In genomic region chr3:55162031-55162784, GRCh38 we compare ENCODE assay signal across 18 cellular contexts.
DNase-seq lines count a peak whose midpoint lies in the region; ATAC-seq and TF ChIP-seq lines count a peak whose summit lies in the region.
"Had no signal": no experiment of that assay in that cellular context is flagged by ENCODE, and none has a peak within 500 bp of the region (broad histone marks: within the 10 kb centered on the region; RNA-seq: fewer than 3 reads in every experiment).

No MANE protein-coding gene starts in this region.

- H3K4me3 Mint-ChIP-seq in GM23338 = no peak overlapping the region
- H3K4me3 Mint-ChIP-seq: activated CD4-positive, alpha-beta T cell treated with anti-CD3 and anti-CD28 coated beads, Interleukin-2, amount 10 ng/mL, durations not matched to agents 24 days and 14 days; activated naive CD8-positive, alpha-beta T cell treated with anti-CD3 and anti-CD28 coated beads, Interleukin-2, amount 50 U/mL, for 24 hours; activated T-cell treated with anti-CD3 and anti-CD28 coated beads, Interleukin-2, amount 50 U/mL, for 4 hours; natural killer cell treated with Interleukin-12 subunit alpha and Interleukin-12 subunit beta and Interleukin-15 and Interleukin-18, amount 100 ng/mL, for 72 hours had no signal

- peak overlapping the region; percentile 67; the same call in 1 of the 2 replicates for H3K9ac ChIP-seq in PC-3 (ENCODE audit: low read length)

- no peak overlapping the region for H2AFZ ChIP-seq in PC-3 (ENCODE audit: low read length)
- H2AFZ ChIP-seq in GM23338 = no peak overlapping the region

- ATAC-seq in PC-3 (no peak), GM23338 (no peak), HG03045 (IDR thresholded peaks at IDR 0.05; ENCODE audit: unreplicated experiment) (no peak)
- ATAC-seq: activated naive CD8-positive, alpha-beta T cell treated with anti-CD3 and anti-CD28 coated beads, Interleukin-2, amount 50 U/mL, for 24 hours; activated T-cell treated with anti-CD3 and anti-CD28 coated beads, Interleukin-2, amount 50 U/mL, for 4 hours; natural killer cell treated with Interleukin-12 subunit alpha and Interleukin-12 subunit beta and Interleukin-15 and Interleukin-18, amount 100 ng/mL, for 72 hours; Panc1 had no signal

- H3K4me1 ChIP-seq in PC-3 (ENCODE audit: insufficient read depth, low read length) (peaks cover 24% of the 10 kb centered on the region), esophagus muscularis mucosa (peaks cover 0 to 7% (median 4%) of the 10 kb centered on the region in 4 donors), GM23338 (ENCODE audit: insufficient read depth) (no peaks in the 10 kb centered on the region)

- H3K36me3 Mint-ChIP-seq in GM23338 (ENCODE audit: low read depth) = no peaks in the 10 kb centered on the region
- H3K36me3 Mint-ChIP-seq: natural killer cell treated with Interleukin-12 subunit alpha and Interleukin-12 subunit beta and Interleukin-15 and Interleukin-18, amount 100 ng/mL, for 72 hours had no signal

- H3K36me3 ChIP-seq in PC-3 (ENCODE audit: low read depth, low read length) = no peaks in the 10 kb centered on the region
- H3K36me3 ChIP-seq in esophagus muscularis mucosa = no peaks in the 10 kb centered on the region
- no peaks in the 10 kb centered on the region for H3K36me3 ChIP-seq in GM23338 (ENCODE audit: insufficient read depth)
- H3K36me3 ChIP-seq: sigmoid colon had no signal

- H3K4me1 Mint-ChIP-seq in GM23338 = peaks cover 3% of the 10 kb centered on the region; the same call in 2 of the 3 replicates
- H3K4me1 Mint-ChIP-seq: activated CD4-positive, alpha-beta T cell treated with anti-CD3 and anti-CD28 coated beads, Interleukin-2, amount 10 ng/mL, durations not matched to agents 24 days and 14 days; activated naive CD8-positive, alpha-beta T cell treated with anti-CD3 and anti-CD28 coated beads, Interleukin-2, amount 50 U/mL, for 24 hours had no signal

- H3K79me2 ChIP-seq in PC-3 (ENCODE audit: low read length) = no peaks in the 10 kb centered on the region
- no peaks in the 10 kb centered on the region for H3K79me2 ChIP-seq in GM23338 (replicated peaks; ENCODE audit: insufficient read depth)

- TF ChIP-seq CTCF in PC-3 (conservative IDR thresholded peaks at IDR 0.05; ENCODE audit: low read depth, low read length) = no peak
- TF ChIP-seq CTCF in esophagus muscularis mucosa (IDR thresholded peaks at IDR 0.05) = no peak
- no peak for TF ChIP-seq CTCF in GM23338 (conservative IDR thresholded peaks at IDR 0.05; ENCODE audit: low read depth in 2 of 2)
- no peak for TF ChIP-seq CTCF in dorsolateral prefrontal cortex (IDR thresholded peaks at IDR 0.05 in 54 of 56, conservative IDR thresholded peaks at IDR 0.05 in 2 of 56; ENCODE audit: low read depth in 1 of 56, partially characterized antibody in 56 of 56)

- peak; percentile 60 for DNase-seq in GM04504 (ENCODE audit: low read depth)
- DNase-seq in PC-3 = peak; percentile 37
- DNase-seq in esophagus muscularis mucosa (ENCODE audit: extremely low spot score) = peak; percentile 62
- peak; percentile 76 for DNase-seq in renal cortical epithelial cell (ENCODE audit: low read depth)
- no peak for DNase-seq in GM23338 (ENCODE audit: low spot score)
- no peak for DNase-seq in DMS 273 (lab: John Stamatoyannopoulos, UW; ENCODE audit: unreplicated experiment)
- no peak for DNase-seq in dorsolateral prefrontal cortex
- DNase-seq: activated CD4-positive, alpha-beta T cell treated with anti-CD3 and anti-CD28 coated beads, Interleukin-2, amount 10 ng/mL, durations not matched to agents 24 days and 14 days; activated naive CD8-positive, alpha-beta T cell treated with anti-CD3 and anti-CD28 coated beads, Interleukin-2, amount 50 U/mL, for 24 hours; activated T-cell treated with anti-CD3 and anti-CD28 coated beads, Interleukin-2, amount 50 U/mL, for 4 hours; dermis blood vessel endothelial cell; NCI-H1417; NCI-H446; sigmoid colon; T-helper 2 cell had no signal

- WGBS in esophagus muscularis mucosa = 70% methylated on average over 3 of the region's 3 CpGs

- CTCF ChIA-PET in PC-3 (lab: Charles Lee) = no interaction called here

- TF ChIP-seq EP300 in esophagus muscularis mucosa (IDR thresholded peaks at IDR 0.05) = no peak

- no peaks in the 10 kb centered on the region for H3K9me3 ChIP-seq in PC-3 (ENCODE audit: low read length)
- H3K9me3 ChIP-seq in esophagus muscularis mucosa = no peaks in the 10 kb centered on the region
- H3K9me3 ChIP-seq: sigmoid colon had no signal

- H3K27ac ChIP-seq in PC-3 (ENCODE audit: low read length) (peak overlapping the region; percentile 94), esophagus muscularis mucosa (replicated peaks in 1 of 4) (no peak overlapping the region), GM23338 (ENCODE audit: low read depth) (no peak overlapping the region), dorsolateral prefrontal cortex (no peak overlapping the region)
- H3K27ac ChIP-seq: sigmoid colon had no signal

- H3K27me3 ChIP-seq in PC-3 (ENCODE audit: low read length) (no peaks in the 10 kb centered on the region), esophagus muscularis mucosa (no peaks in the 10 kb centered on the region), GM23338 (ENCODE audit: insufficient read depth) (no peaks in the 10 kb centered on the region), dorsolateral prefrontal cortex (peaks cover 0 to 5% (median 0%) of the 10 kb centered on the region in 45 donors)
- H3K27me3 ChIP-seq: sigmoid colon had no signal

- H3K9me2 ChIP-seq in PC-3 (replicated peaks; ENCODE audit: low read length) (0 out of 2 replicates have a peak, but pooled peaks cover 4% of the 10 kb centered on the region), GM23338 (ENCODE audit: insufficient read depth) (peaks cover 16% of the 10 kb centered on the region; the same call in 1 of the 2 replicates)

- no peak for TF ChIP-seq POLR2A in esophagus muscularis mucosa (IDR thresholded peaks at IDR 0.05; ENCODE audit: low read depth)

- no peaks in the 10 kb centered on the region for H4K20me1 ChIP-seq in PC-3 (ENCODE audit: low read length)
- H4K20me1 ChIP-seq in GM23338 (replicated peaks; ENCODE audit: insufficient read depth) = no peaks in the 10 kb centered on the region

- H3K27ac Mint-ChIP-seq in GM23338 = no peak overlapping the region
- H3K27ac Mint-ChIP-seq: activated CD4-positive, alpha-beta T cell treated with anti-CD3 and anti-CD28 coated beads, Interleukin-2, amount 10 ng/mL, durations not matched to agents 24 days and 14 days; activated naive CD8-positive, alpha-beta T cell treated with anti-CD3 and anti-CD28 coated beads, Interleukin-2, amount 50 U/mL, for 24 hours; natural killer cell treated with Interleukin-12 subunit alpha and Interleukin-12 subunit beta and Interleukin-15 and Interleukin-18, amount 100 ng/mL, for 72 hours had no signal

- POLR2A ChIA-PET in PC-3 (lab: Charles Lee; ENCODE audit: unreplicated experiment) = no interaction called here

- H3F3A ChIP-seq in PC-3 (ENCODE audit: low read length, unreplicated experiment) (no peaks in the 10 kb centered on the region), GM23338 (replicated peaks; ENCODE audit: low read depth) (no peaks in the 10 kb centered on the region)

- no peak overlapping the region for H3K4me2 ChIP-seq in PC-3 (ENCODE audit: low read length)
- no peak overlapping the region for H3K4me2 ChIP-seq in GM23338

- no peaks in the 10 kb centered on the region for H3K27me3 Mint-ChIP-seq in GM23338 (ENCODE audit: insufficient read depth, low read depth, poor library complexity)
- H3K27me3 Mint-ChIP-seq: activated CD4-positive, alpha-beta T cell treated with anti-CD3 and anti-CD28 coated beads, Interleukin-2, amount 10 ng/mL, durations not matched to agents 24 days and 14 days; activated naive CD8-positive, alpha-beta T cell treated with anti-CD3 and anti-CD28 coated beads, Interleukin-2, amount 50 U/mL, for 24 hours; natural killer cell treated with Interleukin-12 subunit alpha and Interleukin-12 subunit beta and Interleukin-15 and Interleukin-18, amount 100 ng/mL, for 72 hours had no signal

- no TSS peak for BruUV-seq in PC-3 (replicated peaks; lab: Mats Ljungman, UMichigan)

- H3K4me3 ChIP-seq in PC-3 (ENCODE audit: low read length) (no peak overlapping the region), esophagus muscularis mucosa (no peak overlapping the region), GM23338 (no peak overlapping the region), dorsolateral prefrontal cortex (no peak overlapping the region)
- H3K4me3 ChIP-seq: sigmoid colon had no signal

- intact Hi-C loops in PC-3 (cut with micrococcal nuclease) (no loop called here), esophagus muscularis mucosa (cut with DNase I) (no loop called here), dorsolateral prefrontal cortex (cut with DNase I) (loop anchor here in 1 of 2 donors (10.0 kb wide), 1 partner anchor 297 kb away; no protein-coding TSS in a partner anchor)

- no peaks in the 10 kb centered on the region; the same call in 2 of the 3 replicates for H3K9me3 Mint-ChIP-seq in GM23338
- H3K9me3 Mint-ChIP-seq: activated CD4-positive, alpha-beta T cell treated with anti-CD3 and anti-CD28 coated beads, Interleukin-2, amount 10 ng/mL, durations not matched to agents 24 days and 14 days; activated T-cell treated with anti-CD3 and anti-CD28 coated beads, Interleukin-2, amount 50 U/mL, for 4 hours had no signal

TF ChIP-seq in GM23338, 12 proteins besides CTCF, POLR2A, EP300 and RAD21 (continues in another document):
- TF ChIP-seq ZNF114 (CRISPR knock-in tag; IDR thresholded peaks at IDR 0.05) = no peak
- no peak for TF ChIP-seq JUNB (IDR thresholded peaks at IDR 0.05; ENCODE audit: unreplicated experiment)

Comparison
In these comparisons a context has a peak if more than half of its experiments do, and no peak if none do; other contexts are left out.
1. DNase-seq: peak in GM04504 (single experiment), PC-3 (single experiment), esophagus muscularis mucosa (single experiment) and renal cortical epithelial cell (single experiment); none in GM23338 (single experiment), DMS 273 (single experiment) and dorsolateral prefrontal cortex (0 of 10).